ENCODE assay signal across 10 cellular contexts in the genomic region with DNA sequence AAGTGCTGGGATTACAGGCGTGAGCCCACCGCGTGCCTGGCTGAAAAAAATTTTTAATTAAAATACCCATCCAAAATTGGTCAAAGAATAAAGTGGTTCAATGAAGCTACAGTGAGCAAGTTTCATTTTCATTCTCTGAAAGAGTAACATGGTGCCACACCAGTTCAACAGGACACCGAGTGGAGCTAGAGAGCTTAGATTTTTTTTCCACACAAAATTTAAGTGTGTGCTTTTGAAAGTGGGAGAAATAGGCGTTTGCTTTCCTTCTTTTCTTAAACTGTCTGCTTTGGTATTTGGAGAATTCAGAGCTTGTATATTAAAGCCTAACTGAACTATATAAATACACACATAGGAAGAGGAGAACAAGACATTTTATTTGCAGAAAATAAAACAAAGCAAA. TPM values are rescaled to one million over a fixed set of nuclear protein-coding genes. Genes with fewer than 3 reads are reported as not detected.
DNase-seq lines count a peak whose midpoint lies in the region; ATAC-seq and TF ChIP-seq lines count a peak whose summit lies in the region.
"Had no signal": no experiment of that assay in that cellular context is flagged by ENCODE, and none has a peak within 500 bp of the region (broad histone marks: within the 10 kb centered on the region; RNA-seq: fewer than 3 reads in every experiment).

No MANE protein-coding gene starts in this region.

- intact Hi-C loops in PC-9 (cut with micrococcal nuclease; ENCODE audit: unreplicated experiment) (loop anchor here (1.0 kb wide), 2 partner anchors 254 to 480 kb away; partner anchors contain the start of gene CYREN), prostate gland (cut with DNase I) (loop anchor here (1.0 to 5.0 kb wide), 4 partner anchors 41 to 262 kb away; partner anchors contain the start of gene CALD1)

- TF ChIP-seq CTCF in PC-9 (conservative IDR thresholded peaks at IDR 0.05) (peak; percentile 59), fibroblast of mammary gland (conservative IDR thresholded peaks at IDR 0.05; ENCODE audit: control insufficient read depth, insufficient read depth, low read depth, low read length) (peak; percentile 67), prostate gland (IDR thresholded peaks at IDR 0.05) (peak in 3 of 4 experiments; percentile 12 to 68 (median 56))

- H3K36me3 ChIP-seq in PC-9 (ENCODE audit: low read depth) = no peaks in the 10 kb centered on the region
- H3K36me3 ChIP-seq in prostate gland = no peaks in the 10 kb centered on the region

- H3K9me3 ChIP-seq in PC-9 (ENCODE audit: insufficient read depth, low read depth) (no peaks in the 10 kb centered on the region), prostate gland (no peaks in the 10 kb centered on the region)

- H3K4me3 ChIP-seq in PC-9 (no peak overlapping the region), fibroblast of mammary gland (ENCODE audit: control insufficient read depth, low read depth, low read length) (peak overlapping the region; percentile 25), prostate gland (no peak overlapping the region)

- peak; percentile 66 for DNase-seq in EL
- DNase-seq in PC-9 = no peak
- DNase-seq in fibroblast of mammary gland (ENCODE audit: low read depth) = peak; percentile 72
- DNase-seq in prostate gland (ENCODE audit: low spot score) = no peak
- DNase-seq in SKM-1 (lab: John Stamatoyannopoulos, UW; ENCODE audit: unreplicated experiment) = no peak
- DNase-seq in NCI-H2107 treated with DMSO at 0.1 percent for 48 hours (lab: John Stamatoyannopoulos, UW; ENCODE audit: unreplicated experiment) = no peak

- H2AFZ ChIP-seq in PC-9 = no peak overlapping the region

- no TSS peak for BruUV-seq in PC-9 (replicated peaks; lab: Mats Ljungman, UMichigan)

- H3K9me2 ChIP-seq in PC-9 (ENCODE audit: insufficient read depth) = no peaks in the 10 kb centered on the region

- H3K27me3 ChIP-seq in PC-9 (ENCODE audit: insufficient read depth, low read depth) (no peaks in the 10 kb centered on the region), prostate gland (replicated peaks; ENCODE audit: insufficient read depth) (no peaks in the 10 kb centered on the region)

- H3F3A ChIP-seq in PC-9 (ENCODE audit: insufficient read depth, low read depth) = no peaks in the 10 kb centered on the region

- no peak for TF ChIP-seq POLR2A in prostate gland (IDR thresholded peaks at IDR 0.05)

- H3K27ac ChIP-seq in PC-9 (no peak overlapping the region), prostate gland (peak overlapping the region; percentile 72 to 75)
- H3K27ac ChIP-seq: epithelial cell of prostate, HL-60 had no signal

- CTCF ChIA-PET in PC-9 (lab: Charles Lee) = interaction anchor here (0.6 to 1.9 kb wide), 10 partner anchors 11 to 585 kb away, joined by 3 to 8 read pairs (median 4); no protein-coding TSS in a partner anchor

- H3K4me1 ChIP-seq in PC-9 (replicated peaks; ENCODE audit: insufficient read depth) = no peaks in the 10 kb centered on the region
- no peaks in the 10 kb centered on the region for H3K4me1 ChIP-seq in prostate gland (replicated peaks)

- POLR2A ChIA-PET in PC-9 (lab: Charles Lee; ENCODE audit: unreplicated experiment) = interaction anchor here (0.6 kb wide), 2 partner anchors 154 to 354 kb away, joined by 3 to 11 read pairs; no protein-coding TSS in a partner anchor

- no peak for ATAC-seq in GM19035 (IDR thresholded peaks at IDR 0.05; ENCODE audit: unreplicated experiment)
- ATAC-seq in GM18868 (IDR thresholded peaks at IDR 0.05; ENCODE audit: unreplicated experiment) = no peak

- H4K20me1 ChIP-seq in PC-9 (ENCODE audit: insufficient read depth) = no peaks in the 10 kb centered on the region

- WGBS in prostate gland = 30% methylated on average over 5 of the region's 5 CpGs

- no peak overlapping the region for H3K4me2 ChIP-seq in PC-9

- H3K79me2 ChIP-seq in PC-9 (ENCODE audit: low read depth) = no peaks in the 10 kb centered on the region

RNA-seq across cellular contexts. Expression of gene BPGM, which starts 43.4 kb away (rescaled TPM):
- total RNA-seq in PC-9 (2021) = 18.5 and 24.6 TPM in 2 replicates
- 10 to 100 TPM; 18.3 to 18.7 TPM for total RNA-seq in prostate gland

Comparison
In these comparisons a context has a peak if more than half of its experiments do, and no peak if none do; other contexts are left out.
1. DNase-seq: peak in EL (single experiment) and fibroblast of mammary gland (single experiment); none in PC-9 (0 of 2), prostate gland (single experiment), SKM-1 (single experiment) and NCI-H2107 treated with DMSO at 0.1 percent for 48 hours (single experiment).
2. Peak in every context shown above with its lines, with median percentiles within 50 percentile points of each other: CTCF ChIP-seq.